In genomic region chr9:110128664-110129329, GRCh38 we compare ENCODE assay signal across 11 cellular contexts.
A peak's percentile ranks its signal among the peaks of the same experiment; 100 is the strongest.
DNase-seq lines count a peak whose midpoint lies in the region; ATAC-seq, FAIRE-seq and TF ChIP-seq lines count a peak whose summit lies in the region.
"Had no signal": no experiment of that assay in that cellular context is flagged by ENCODE, and none has a peak within 500 bp of the region (broad histone marks: within the 10 kb centered on the region; RNA-seq: fewer than 3 reads in every experiment).

No MANE protein-coding gene starts in this region.

- H3K4me1 ChIP-seq in DND-41 (ENCODE audit: insufficient read depth, low read length), result peaks cover 46% of the 10 kb centered on the region
- peaks cover 57% of the 10 kb centered on the region for H3K4me1 ChIP-seq in HepG2 (ENCODE audit: insufficient read depth, low read length)

- H3K4me3 ChIP-seq in DND-41 (ENCODE audit: low read depth in 1 of 2, low read length in 2 of 2), result no peak overlapping the region
- peak overlapping the region; percentile 15 to 82 (median 76); a peak in 4 of 6 replicates for H3K4me3 ChIP-seq in HepG2 (replicated peaks in 1 of 3; ENCODE audit: insufficient read depth in 1 of 3, low read depth in 2 of 3, low read length in 3 of 3)

- no peak for ATAC-seq in DND-41 (ENCODE audit: insufficient read depth, low read depth)
- peak; percentile 68 for ATAC-seq in GM21526 (IDR thresholded peaks at IDR 0.05; ENCODE audit: low FRiP score, unreplicated experiment)
- peak; percentile 70 for ATAC-seq in HG03575 (IDR thresholded peaks at IDR 0.05; ENCODE audit: extremely low read depth, insufficient number of reproducible peaks, low FRiP score, unreplicated experiment)
- no peak for ATAC-seq in HepG2
- ATAC-seq: Panc1 had no signal

- CTCF ChIA-PET in HepG2 (lab: Yijun Ruan, JAX; ENCODE audit: low intra/inter-chr PET ratio, low total read pairs), result no interaction called here

- TF ChIP-seq RAD21 in HepG2 (CRISPR knock-in tag; IDR thresholded peaks at IDR 0.05), result no peak

- H3K27ac Mint-ChIP-seq in CD14-positive monocyte, result peak overlapping the region in 3 of 7 donors; percentile 2 to 69 (median 26)

- H3K4me3 Mint-ChIP-seq in CD14-positive monocyte, result peak overlapping the region in 1 of 2 donors; percentile 27

- H3K4me2 ChIP-seq in DND-41 (ENCODE audit: insufficient read depth, low read length) (no peak overlapping the region), HepG2 (ENCODE audit: low read depth, low read length) (peak overlapping the region; percentile 98)

- FAIRE-seq in HepG2 (lab: Jason Lieb, UNC), result no peak

- TF ChIP-seq CTCF in DND-41 (IDR thresholded peaks at IDR 0.05; ENCODE audit: borderline replicate concordance, extremely low read depth, low read length, poor library complexity, severe bottlenecking) (no peak), HepG2 (CRISPR knock-in tag; IDR thresholded peaks at IDR 0.05) (no peak), CD14-positive monocyte (IDR thresholded peaks at IDR 0.05) (no peak)

- H3K36me3 Mint-ChIP-seq in CD14-positive monocyte, result no peaks in the 10 kb centered on the region

- H2AFZ ChIP-seq in DND-41 (ENCODE audit: low read depth, low read length) (no peak overlapping the region), HepG2 (ENCODE audit: low read length) (no peak overlapping the region)

- intact Hi-C loops in HepG2 (cut with micrococcal nuclease; ENCODE audit: unreplicated experiment), result no loop called here
- intact Hi-C loops in CD14-positive monocyte (cut with micrococcal nuclease), result no loop called here

- H3K4me1 Mint-ChIP-seq in CD14-positive monocyte, result peaks cover 53% of the 10 kb centered on the region

- POLR2A ChIA-PET in HepG2 (lab: Yijun Ruan, JAX), result interaction anchor here (0.6 to 1.7 kb wide), 4 partner anchors 9 to 100 kb away, joined by 3 to 6 read pairs (median 4); no protein-coding TSS in a partner anchor

- DNase-seq in DND-41 (no peak), HepG2 (ENCODE audit: low spot score) (no peak), CD14-positive monocyte (ENCODE audit: low spot score) (no peak), NCI-H526 treated with DMSO at 0.1 percent for 48 hours (lab: John Stamatoyannopoulos, UW) (no peak), RPMI8226 (no peak)
- DNase-seq in stimulated activated CD4-positive, alpha-beta T cell treated with anti-CD3 and anti-CD28 coated beads, Interleukin-2, amount 100 ng/mL, for 48 hours, result no peak
- DNase-seq: COR-L47; effector CD4-positive, alpha-beta T cell had no signal

- WGBS in HepG2 (ENCODE audit: low lambda C conversion rate), result 46% methylated on average over 6 of the region's 7 CpGs

- peaks cover 70% of the 10 kb centered on the region for H4K20me1 ChIP-seq in DND-41 (ENCODE audit: insufficient read depth, low read length)
- peaks cover 11% of the 10 kb centered on the region; the same call in 1 of the 2 replicates for H4K20me1 ChIP-seq in HepG2 (ENCODE audit: insufficient read depth, low read length)

- H3K9me3 ChIP-seq in DND-41 (ENCODE audit: insufficient read depth, low read length, severe bottlenecking) (no peaks in the 10 kb centered on the region), HepG2 (ENCODE audit: low read length) (no peaks in the 10 kb centered on the region)

- H3K9ac ChIP-seq in DND-41 (ENCODE audit: low read depth, low read length) (no peak overlapping the region), HepG2 (ENCODE audit: insufficient read depth, low read depth, low read length) (peak overlapping the region; percentile 90; the same call in 1 of the 2 replicates)

- TF ChIP-seq POLR2A in HepG2 (IDR thresholded peaks at IDR 0.05; ENCODE audit: insufficient read depth in 1 of 2, low read depth in 2 of 2, low read length in 2 of 2), result no peak

- peak overlapping the region; percentile 57 for H3K27ac ChIP-seq in DND-41 (ENCODE audit: low read length)
- no peak overlapping the region for H3K27ac ChIP-seq in HepG2 (ENCODE audit: extremely low read length, insufficient read depth, low read length)

- H3K79me2 ChIP-seq in DND-41 (ENCODE audit: insufficient read depth, low read length) (peaks cover 96% of the 10 kb centered on the region), HepG2 (ENCODE audit: insufficient read depth, low read length) (peaks cover 77% of the 10 kb centered on the region)

- peaks cover 36% of the 10 kb centered on the region for H3K36me3 ChIP-seq in DND-41 (ENCODE audit: insufficient read depth, low read length)
- 0 out of 5 replicates have a peak, but pooled peaks cover 0 to 4% of the 10 kb centered on the region in 2 experiments for H3K36me3 ChIP-seq in HepG2 (replicated peaks in 1 of 2; ENCODE audit: control insufficient read depth in 1 of 2, insufficient read depth in 2 of 2, low read length in 2 of 2)

- H3K27me3 ChIP-seq in DND-41 (ENCODE audit: insufficient read depth, low read length, poor library complexity), result no peaks in the 10 kb centered on the region
- H3K27me3 ChIP-seq in HepG2 (ENCODE audit: control insufficient read depth in 1 of 2, insufficient read depth in 2 of 2, low read length in 2 of 2), result no peaks in the 10 kb centered on the region; a peak in 1 of 5 replicates

- no peaks in the 10 kb centered on the region for H3K9me3 Mint-ChIP-seq in CD14-positive monocyte

- in situ Hi-C loops in HepG2 (cut with HindIII; ENCODE audit: extremely low pct_ligation_motif_present, low pct_unique_long_range_greater_than_20kb), result no loop called here

- TF ChIP-seq EP300 in HepG2 (IDR thresholded peaks at IDR 0.05; ENCODE audit: low read depth in 2 of 2, low read length in 2 of 2), result no peak
- TF ChIP-seq EP300 in HepG2 (CRISPR knock-in tag; IDR thresholded peaks at IDR 0.05; ENCODE audit: borderline replicate concordance), result no peak

- BruUV-seq in HepG2 (replicated peaks; lab: Mats Ljungman, UMichigan), result no TSS peak

- no peaks in the 10 kb centered on the region for H3K27me3 Mint-ChIP-seq in CD14-positive monocyte (ENCODE audit: low read depth in 3 of 3)

TF ChIP-seq in HepG2, 621 proteins besides CTCF, POLR2A, EP300 and RAD21 (continues in another document):
- TF ChIP-seq ZNF589 (CRISPR knock-in tag; conservative IDR thresholded peaks at IDR 0.05) (no peak), ZNF75D (CRISPR knock-in tag; IDR thresholded peaks at IDR 0.05; ENCODE audit: borderline replicate concordance) (no peak), SRSF9 (IDR thresholded peaks at IDR 0.05; ENCODE audit: borderline replicate concordance, insufficient read depth, low read depth, low read length, poor library complexity, severe bottlenecking) (no peak), RORA (CRISPR knock-in tag; IDR thresholded peaks at IDR 0.05) (no peak), GMEB1 (CRISPR knock-in tag; IDR thresholded peaks at IDR 0.05; ENCODE audit: borderline replicate concordance) (no peak), FOXA3 (CRISPR knock-in tag; IDR thresholded peaks at IDR 0.05) (peak; percentile 30; the same call in 1 of the 2 replicates), KLF6 (CRISPR knock-in tag; IDR thresholded peaks at IDR 0.05) (no peak), ZNF367 (CRISPR knock-in tag; IDR thresholded peaks at IDR 0.05; ENCODE audit: borderline replicate concordance) (no peak), TIGD3 (CRISPR knock-in tag; IDR thresholded peaks at IDR 0.05; ENCODE audit: borderline replicate concordance) (no peak), SMC3 (IDR thresholded peaks at IDR 0.05; ENCODE audit: low read length) (no peak), ZSCAN5A (CRISPR knock-in tag; IDR thresholded peaks at IDR 0.05; ENCODE audit: borderline replicate concordance) (no peak), HOXD1 (CRISPR knock-in tag; IDR thresholded peaks at IDR 0.05) (no peak), HNRNPH1 (optimal IDR thresholded peaks at IDR 0.05; ENCODE audit: low read depth, low read length) (no peak), ETV5 (CRISPR knock-in tag; IDR thresholded peaks at IDR 0.05; ENCODE audit: borderline replicate concordance) (no peak), KAT7 (CRISPR knock-in tag; IDR thresholded peaks at IDR 0.05; ENCODE audit: borderline replicate concordance) (no peak), RARG (CRISPR knock-in tag; IDR thresholded peaks at IDR 0.05; ENCODE audit: low read depth) (no peak), FOXK1 (CRISPR knock-in tag; IDR thresholded peaks at IDR 0.05; ENCODE audit: borderline replicate concordance, low read depth) (0 out of 2 replicates have a peak, but pooled peaks have one; percentile 8), ZNF776 (CRISPR knock-in tag; IDR thresholded peaks at IDR 0.05) (no peak), ETV6 (CRISPR knock-in tag; conservative IDR thresholded peaks at IDR 0.05) (no peak)

Comparison
In these comparisons a context has a peak if more than half of its experiments do, and no peak if none do; other contexts are left out.
1. ATAC-seq: peak in GM21526 (single experiment) and HG03575 (single experiment); none in DND-41 (single experiment) and HepG2 (single experiment).
2. H3K4me3 ChIP-seq: peak in HepG2 (3 of 3); none in DND-41 (0 of 2).